ENCODE assay signal across 1 cellular context in the genomic region with DNA sequence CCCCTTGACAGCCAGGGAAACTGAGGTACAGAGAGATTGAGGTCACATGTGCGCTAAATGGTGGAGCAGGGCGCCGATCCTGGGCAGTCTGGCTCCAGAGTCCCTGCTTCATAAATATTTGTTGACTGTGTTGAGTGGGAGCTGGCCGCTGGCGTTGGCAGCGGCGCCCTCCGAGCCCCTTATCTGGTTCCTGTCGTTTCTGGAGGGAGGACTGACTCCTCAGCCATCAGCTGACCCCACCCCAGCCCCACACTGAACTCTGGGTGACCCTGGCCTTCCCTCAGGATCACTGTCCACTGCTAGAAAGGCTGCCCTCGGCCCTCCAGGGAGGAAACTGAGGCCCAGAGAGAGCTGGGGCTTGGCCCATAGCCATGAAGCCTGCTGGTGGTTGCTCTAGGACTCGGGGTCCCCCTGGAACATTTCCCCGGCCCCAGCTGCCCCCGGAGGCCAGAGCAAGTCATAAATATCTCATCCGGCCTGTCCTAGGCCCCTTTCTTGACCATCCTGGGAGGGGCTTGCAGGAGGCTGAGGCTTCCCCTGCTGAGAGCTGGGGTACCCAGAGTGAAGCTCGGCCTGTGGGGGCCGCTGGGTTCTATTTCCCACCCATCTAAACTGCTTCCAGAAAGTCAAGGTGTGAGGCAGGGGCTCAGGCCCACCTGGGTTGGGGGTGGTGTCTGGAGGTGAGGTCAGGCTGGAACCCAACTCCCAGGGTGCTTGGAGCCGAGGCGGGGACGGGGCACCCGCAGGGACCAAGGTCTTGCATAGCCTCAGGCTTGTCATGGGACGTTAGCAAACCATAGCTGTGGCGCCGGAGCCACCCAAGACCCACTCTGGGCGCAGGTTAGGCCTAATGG.
TF ChIP-seq lines count a peak whose summit lies in the region.

No MANE protein-coding gene starts in this region.

TF ChIP-seq in K562, 482 proteins besides CTCF, POLR2A, EP300 and RAD21 (continued from another document and continues in another):
- TF ChIP-seq, protein P1, sequence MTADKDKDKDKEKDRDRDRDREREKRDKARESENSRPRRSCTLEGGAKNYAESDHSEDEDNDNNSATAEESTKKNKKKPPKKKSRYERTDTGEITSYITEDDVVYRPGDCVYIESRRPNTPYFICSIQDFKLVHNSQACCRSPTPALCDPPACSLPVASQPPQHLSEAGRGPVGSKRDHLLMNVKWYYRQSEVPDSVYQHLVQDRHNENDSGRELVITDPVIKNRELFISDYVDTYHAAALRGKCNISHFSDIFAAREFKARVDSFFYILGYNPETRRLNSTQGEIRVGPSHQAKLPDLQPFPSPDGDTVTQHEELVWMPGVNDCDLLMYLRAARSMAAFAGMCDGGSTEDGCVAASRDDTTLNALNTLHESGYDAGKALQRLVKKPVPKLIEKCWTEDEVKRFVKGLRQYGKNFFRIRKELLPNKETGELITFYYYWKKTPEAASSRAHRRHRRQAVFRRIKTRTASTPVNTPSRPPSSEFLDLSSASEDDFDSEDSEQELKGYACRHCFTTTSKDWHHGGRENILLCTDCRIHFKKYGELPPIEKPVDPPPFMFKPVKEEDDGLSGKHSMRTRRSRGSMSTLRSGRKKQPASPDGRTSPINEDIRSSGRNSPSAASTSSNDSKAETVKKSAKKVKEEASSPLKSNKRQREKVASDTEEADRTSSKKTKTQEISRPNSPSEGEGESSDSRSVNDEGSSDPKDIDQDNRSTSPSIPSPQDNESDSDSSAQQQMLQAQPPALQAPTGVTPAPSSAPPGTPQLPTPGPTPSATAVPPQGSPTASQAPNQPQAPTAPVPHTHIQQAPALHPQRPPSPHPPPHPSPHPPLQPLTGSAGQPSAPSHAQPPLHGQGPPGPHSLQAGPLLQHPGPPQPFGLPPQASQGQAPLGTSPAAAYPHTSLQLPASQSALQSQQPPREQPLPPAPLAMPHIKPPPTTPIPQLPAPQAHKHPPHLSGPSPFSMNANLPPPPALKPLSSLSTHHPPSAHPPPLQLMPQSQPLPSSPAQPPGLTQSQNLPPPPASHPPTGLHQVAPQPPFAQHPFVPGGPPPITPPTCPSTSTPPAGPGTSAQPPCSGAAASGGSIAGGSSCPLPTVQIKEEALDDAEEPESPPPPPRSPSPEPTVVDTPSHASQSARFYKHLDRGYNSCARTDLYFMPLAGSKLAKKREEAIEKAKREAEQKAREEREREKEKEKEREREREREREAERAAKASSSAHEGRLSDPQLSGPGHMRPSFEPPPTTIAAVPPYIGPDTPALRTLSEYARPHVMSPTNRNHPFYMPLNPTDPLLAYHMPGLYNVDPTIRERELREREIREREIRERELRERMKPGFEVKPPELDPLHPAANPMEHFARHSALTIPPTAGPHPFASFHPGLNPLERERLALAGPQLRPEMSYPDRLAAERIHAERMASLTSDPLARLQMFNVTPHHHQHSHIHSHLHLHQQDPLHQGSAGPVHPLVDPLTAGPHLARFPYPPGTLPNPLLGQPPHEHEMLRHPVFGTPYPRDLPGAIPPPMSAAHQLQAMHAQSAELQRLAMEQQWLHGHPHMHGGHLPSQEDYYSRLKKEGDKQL (CRISPR knock-in tag; IDR thresholded peaks at IDR 0.05; ENCODE audit: borderline replicate concordance) = no peak
- TF ChIP-seq POLR2G (IDR thresholded peaks at IDR 0.05; ENCODE audit: low read depth, low read length) (peak; percentile 70), KHSRP (IDR thresholded peaks at IDR 0.05) (no peak), PHF8 (IDR thresholded peaks at IDR 0.05; ENCODE audit: borderline replicate concordance, low read length) (no peak), RBM17 (IDR thresholded peaks at IDR 0.05; ENCODE audit: borderline replicate concordance, low read depth, low read length) (no peak), KAT8 (IDR thresholded peaks at IDR 0.05; ENCODE audit: low read depth) (no peak), DIDO1 (tag; IDR thresholded peaks at IDR 0.05; ENCODE audit: low read depth) (no peak), FUS (optimal IDR thresholded peaks at IDR 0.05; ENCODE audit: low read depth, low read length) (no peak), ZNF316 (IDR thresholded peaks at IDR 0.05) (no peak), RBM25 (IDR thresholded peaks at IDR 0.05; ENCODE audit: low read depth, low read length, severe bottlenecking) (no peak), BRCA1 (IDR thresholded peaks at IDR 0.05) (no peak), BRCA1 (CRISPR knock-in tag; IDR thresholded peaks at IDR 0.05) (no peak), MAFG (tag; conservative IDR thresholded peaks at IDR 0.05) (no peak), MCM7 (IDR thresholded peaks at IDR 0.05) (no peak), RHOXF2B (CRISPR knock-in tag; conservative IDR thresholded peaks at IDR 0.05) (no peak), RCOR1 (IDR thresholded peaks at IDR 0.05; ENCODE audit: borderline replicate concordance in 1 of 2, low read depth in 2 of 2, low read length in 2 of 2) (peak in 1 of 2 experiments; percentile 66; a peak in 2 of 4 replicates), DPF2 (IDR thresholded peaks at IDR 0.05) (peak; percentile 81), RUNX1 (IDR thresholded peaks at IDR 0.05; ENCODE audit: low read depth) (no peak), EP400 (IDR thresholded peaks at IDR 0.05) (no peak), ZNF253 (CRISPR knock-in tag; conservative IDR thresholded peaks at IDR 0.05) (no peak)
- TF ChIP-seq, protein P2, sequence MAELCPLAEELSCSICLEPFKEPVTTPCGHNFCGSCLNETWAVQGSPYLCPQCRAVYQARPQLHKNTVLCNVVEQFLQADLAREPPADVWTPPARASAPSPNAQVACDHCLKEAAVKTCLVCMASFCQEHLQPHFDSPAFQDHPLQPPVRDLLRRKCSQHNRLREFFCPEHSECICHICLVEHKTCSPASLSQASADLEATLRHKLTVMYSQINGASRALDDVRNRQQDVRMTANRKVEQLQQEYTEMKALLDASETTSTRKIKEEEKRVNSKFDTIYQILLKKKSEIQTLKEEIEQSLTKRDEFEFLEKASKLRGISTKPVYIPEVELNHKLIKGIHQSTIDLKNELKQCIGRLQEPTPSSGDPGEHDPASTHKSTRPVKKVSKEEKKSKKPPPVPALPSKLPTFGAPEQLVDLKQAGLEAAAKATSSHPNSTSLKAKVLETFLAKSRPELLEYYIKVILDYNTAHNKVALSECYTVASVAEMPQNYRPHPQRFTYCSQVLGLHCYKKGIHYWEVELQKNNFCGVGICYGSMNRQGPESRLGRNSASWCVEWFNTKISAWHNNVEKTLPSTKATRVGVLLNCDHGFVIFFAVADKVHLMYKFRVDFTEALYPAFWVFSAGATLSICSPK (IDR thresholded peaks at IDR 0.05; ENCODE audit: borderline replicate concordance) = no peak
- TF ChIP-seq, protein P3, sequence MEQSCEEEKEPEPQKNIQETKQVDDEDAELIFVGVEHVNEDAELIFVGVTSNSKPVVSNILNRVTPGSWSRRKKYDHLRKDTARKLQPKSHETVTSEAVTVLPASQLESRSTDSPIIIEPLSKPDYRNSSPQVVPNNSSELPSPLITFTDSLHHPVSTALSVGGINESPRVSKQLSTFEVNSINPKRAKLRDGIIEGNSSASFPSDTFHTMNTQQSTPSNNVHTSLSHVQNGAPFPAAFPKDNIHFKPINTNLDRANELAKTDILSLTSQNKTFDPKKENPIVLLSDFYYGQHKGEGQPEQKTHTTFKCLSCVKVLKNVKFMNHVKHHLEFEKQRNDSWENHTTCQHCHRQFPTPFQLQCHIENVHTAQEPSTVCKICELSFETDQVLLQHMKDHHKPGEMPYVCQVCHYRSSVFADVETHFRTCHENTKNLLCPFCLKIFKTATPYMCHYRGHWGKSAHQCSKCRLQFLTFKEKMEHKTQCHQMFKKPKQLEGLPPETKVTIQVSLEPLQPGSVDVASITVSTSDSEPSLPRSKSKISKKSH (CRISPR knock-in tag; IDR thresholded peaks at IDR 0.05) = no peak
- TF ChIP-seq, protein P4, sequence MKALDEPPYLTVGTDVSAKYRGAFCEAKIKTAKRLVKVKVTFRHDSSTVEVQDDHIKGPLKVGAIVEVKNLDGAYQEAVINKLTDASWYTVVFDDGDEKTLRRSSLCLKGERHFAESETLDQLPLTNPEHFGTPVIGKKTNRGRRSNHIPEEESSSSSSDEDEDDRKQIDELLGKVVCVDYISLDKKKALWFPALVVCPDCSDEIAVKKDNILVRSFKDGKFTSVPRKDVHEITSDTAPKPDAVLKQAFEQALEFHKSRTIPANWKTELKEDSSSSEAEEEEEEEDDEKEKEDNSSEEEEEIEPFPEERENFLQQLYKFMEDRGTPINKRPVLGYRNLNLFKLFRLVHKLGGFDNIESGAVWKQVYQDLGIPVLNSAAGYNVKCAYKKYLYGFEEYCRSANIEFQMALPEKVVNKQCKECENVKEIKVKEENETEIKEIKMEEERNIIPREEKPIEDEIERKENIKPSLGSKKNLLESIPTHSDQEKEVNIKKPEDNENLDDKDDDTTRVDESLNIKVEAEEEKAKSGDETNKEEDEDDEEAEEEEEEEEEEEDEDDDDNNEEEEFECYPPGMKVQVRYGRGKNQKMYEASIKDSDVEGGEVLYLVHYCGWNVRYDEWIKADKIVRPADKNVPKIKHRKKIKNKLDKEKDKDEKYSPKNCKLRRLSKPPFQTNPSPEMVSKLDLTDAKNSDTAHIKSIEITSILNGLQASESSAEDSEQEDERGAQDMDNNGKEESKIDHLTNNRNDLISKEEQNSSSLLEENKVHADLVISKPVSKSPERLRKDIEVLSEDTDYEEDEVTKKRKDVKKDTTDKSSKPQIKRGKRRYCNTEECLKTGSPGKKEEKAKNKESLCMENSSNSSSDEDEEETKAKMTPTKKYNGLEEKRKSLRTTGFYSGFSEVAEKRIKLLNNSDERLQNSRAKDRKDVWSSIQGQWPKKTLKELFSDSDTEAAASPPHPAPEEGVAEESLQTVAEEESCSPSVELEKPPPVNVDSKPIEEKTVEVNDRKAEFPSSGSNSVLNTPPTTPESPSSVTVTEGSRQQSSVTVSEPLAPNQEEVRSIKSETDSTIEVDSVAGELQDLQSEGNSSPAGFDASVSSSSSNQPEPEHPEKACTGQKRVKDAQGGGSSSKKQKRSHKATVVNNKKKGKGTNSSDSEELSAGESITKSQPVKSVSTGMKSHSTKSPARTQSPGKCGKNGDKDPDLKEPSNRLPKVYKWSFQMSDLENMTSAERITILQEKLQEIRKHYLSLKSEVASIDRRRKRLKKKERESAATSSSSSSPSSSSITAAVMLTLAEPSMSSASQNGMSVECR (CRISPR knock-in tag; IDR thresholded peaks at IDR 0.05) = peak; percentile 55; the same call in 1 of the 2 replicates
- TF ChIP-seq, protein P5, sequence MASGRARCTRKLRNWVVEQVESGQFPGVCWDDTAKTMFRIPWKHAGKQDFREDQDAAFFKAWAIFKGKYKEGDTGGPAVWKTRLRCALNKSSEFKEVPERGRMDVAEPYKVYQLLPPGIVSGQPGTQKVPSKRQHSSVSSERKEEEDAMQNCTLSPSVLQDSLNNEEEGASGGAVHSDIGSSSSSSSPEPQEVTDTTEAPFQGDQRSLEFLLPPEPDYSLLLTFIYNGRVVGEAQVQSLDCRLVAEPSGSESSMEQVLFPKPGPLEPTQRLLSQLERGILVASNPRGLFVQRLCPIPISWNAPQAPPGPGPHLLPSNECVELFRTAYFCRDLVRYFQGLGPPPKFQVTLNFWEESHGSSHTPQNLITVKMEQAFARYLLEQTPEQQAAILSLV (tag; IDR thresholded peaks at IDR 0.05) = no peak
- TF ChIP-seq, protein P6, sequence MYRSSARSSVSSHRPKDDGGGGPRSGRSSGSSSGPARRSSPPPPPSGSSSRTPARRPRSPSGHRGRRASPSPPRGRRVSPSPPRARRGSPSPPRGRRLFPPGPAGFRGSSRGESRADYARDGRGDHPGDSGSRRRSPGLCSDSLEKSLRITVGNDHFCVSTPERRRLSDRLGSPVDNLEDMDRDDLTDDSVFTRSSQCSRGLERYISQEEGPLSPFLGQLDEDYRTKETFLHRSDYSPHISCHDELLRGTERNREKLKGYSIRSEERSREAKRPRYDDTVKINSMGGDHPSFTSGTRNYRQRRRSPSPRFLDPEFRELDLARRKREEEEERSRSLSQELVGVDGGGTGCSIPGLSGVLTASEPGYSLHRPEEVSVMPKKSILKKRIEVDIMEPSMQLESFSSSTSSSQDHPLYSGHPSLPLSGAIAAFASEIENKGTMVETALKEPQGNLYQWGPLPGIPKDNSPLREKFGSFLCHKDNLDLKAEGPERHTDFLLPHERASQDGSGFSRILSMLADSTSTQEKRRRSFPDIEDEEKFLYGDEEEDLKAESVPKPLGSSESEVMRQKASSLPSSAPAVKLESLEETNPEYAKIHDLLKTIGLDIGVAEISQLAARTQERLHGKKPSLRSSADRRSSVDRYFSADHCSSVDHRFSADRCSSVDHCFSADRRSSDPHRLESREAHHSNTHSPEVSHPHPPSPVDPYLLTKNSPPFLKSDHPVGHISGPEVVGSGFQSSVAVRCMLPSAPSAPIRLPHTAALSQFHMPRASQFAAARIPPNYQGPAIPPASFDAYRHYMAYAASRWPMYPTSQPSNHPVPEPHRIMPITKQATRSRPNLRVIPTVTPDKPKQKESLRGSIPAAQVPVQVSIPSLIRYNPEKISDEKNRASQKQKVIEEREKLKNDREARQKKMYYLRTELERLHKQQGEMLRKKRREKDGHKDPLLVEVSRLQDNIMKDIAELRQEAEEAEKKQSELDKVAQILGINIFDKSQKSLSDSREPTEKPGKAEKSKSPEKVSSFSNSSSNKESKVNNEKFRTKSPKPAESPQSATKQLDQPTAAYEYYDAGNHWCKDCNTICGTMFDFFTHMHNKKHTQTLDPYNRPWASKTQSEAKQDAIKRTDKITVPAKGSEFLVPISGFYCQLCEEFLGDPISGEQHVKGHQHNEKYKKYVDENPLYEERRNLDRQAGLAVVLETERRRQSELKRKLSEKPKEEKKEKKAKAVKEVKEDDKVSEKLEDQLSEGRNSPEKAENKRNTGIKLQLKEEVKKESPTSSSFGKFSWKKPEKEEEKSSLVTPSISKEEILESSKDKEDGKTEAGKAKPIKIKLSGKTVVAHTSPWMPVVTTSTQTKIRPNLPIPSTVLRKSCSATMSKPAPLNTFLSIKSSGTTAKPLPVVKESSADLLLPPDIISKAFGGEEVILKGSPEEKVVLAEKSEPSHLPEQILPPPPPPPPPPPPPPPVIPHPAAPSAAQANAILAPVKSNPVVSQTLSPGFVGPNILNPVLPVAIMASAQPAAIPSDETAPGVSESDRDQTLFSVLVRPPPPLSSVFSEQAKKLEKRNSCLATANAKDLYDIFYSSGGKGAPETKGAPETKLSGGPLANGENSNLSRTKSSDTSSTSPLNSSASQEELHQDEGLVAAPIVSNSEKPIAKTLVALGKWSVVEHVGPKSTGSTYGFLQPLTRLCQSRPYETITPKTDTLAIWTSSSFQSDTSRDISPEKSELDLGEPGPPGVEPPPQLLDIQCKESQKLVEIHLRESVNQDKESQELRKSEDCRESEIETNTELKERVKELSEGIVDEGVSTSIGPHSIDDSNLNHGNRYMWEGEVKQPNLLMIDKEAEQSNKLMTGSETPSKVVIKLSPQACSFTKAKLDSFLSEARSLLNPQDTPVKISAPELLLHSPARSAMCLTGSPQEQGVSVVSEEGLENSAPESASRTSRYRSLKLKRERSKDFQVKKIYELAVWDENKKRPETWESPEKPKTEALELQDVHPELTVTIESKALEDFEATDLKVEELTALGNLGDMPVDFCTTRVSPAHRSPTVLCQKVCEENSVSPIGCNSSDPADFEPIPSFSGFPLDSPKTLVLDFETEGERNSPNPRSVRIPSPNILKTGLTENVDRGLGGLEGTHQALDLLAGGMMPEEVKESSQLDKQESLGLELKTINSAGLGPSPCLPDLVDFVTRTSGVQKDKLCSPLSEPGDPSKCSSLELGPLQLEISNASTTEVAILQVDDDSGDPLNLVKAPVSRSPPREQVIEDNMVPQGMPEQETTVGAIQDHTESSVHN (IDR thresholded peaks at IDR 0.05; ENCODE audit: borderline replicate concordance in 1 of 2, low read depth in 1 of 2) = no peak
- TF ChIP-seq, protein P7, sequence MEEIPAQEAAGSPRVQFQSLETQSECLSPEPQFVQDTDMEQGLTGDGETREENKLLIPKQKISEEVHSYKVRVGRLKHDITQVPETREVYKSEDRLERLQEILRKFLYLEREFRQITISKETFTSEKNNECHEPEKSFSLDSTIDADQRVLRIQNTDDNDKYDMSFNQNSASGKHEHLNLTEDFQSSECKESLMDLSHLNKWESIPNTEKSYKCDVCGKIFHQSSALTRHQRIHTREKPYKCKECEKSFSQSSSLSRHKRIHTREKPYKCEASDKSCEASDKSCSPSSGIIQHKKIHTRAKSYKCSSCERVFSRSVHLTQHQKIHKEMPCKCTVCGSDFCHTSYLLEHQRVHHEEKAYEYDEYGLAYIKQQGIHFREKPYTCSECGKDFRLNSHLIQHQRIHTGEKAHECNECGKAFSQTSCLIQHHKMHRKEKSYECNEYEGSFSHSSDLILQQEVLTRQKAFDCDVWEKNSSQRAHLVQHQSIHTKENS (CRISPR knock-in tag; IDR thresholded peaks at IDR 0.05) = no peak
